ENCODE assay signal across 3 cellular contexts in the genomic region with DNA sequence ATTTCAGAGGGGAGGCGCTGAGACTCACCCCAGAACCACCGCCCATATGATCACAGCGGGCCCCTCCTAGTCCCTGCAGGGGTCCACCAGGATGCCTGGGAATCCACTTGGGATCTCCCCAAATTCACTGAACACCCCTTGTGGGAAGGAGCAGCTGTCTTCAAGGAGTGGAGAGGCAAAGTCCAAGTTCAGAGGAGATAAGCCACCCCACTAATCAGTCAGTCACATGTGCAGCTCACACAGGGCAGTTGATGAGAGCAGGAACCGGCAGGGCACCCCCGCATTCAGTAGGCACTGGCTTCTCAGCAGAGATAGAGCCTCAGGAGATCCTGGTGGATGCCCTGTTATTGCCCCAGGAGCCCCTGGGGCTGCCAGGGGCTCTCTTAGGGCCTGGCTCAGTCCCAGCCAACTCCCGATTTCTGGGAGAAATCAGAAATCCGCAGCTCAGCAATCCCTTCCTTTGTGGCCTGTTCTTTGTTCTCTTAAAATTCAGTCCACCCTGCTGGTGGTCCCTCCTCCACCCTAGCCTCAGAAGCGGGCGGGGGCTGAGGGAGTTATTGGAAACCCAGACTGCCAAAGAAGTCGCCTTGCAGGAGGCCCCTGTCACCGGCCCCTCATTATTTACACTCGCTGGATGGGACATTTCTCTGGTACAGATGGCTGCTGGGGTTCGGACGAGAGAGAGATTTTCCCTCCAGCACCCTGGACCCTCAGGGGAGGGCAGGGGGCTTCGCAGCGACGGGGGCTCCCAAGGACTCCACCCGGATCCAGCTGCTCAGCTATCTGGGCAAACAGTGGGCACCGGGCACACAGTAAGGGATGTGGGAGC.
TF ChIP-seq lines count a peak whose summit lies in the region.

No MANE protein-coding gene starts in this region.

TF ChIP-seq in Ishikawa, 13 proteins besides CTCF, POLR2A, EP300 and RAD21:
- TF ChIP-seq ZBTB7A (IDR thresholded peaks at IDR 0.05; ENCODE audit: low read depth) (peak; percentile 38; the same call in 1 of the 2 replicates), CEBPB (IDR thresholded peaks at IDR 0.05) (no peak), TAF1 (IDR thresholded peaks at IDR 0.05; ENCODE audit: low read depth) (0 out of 2 replicates have a peak, but pooled peaks have one; percentile 9)
- TF ChIP-seq, protein P1, sequence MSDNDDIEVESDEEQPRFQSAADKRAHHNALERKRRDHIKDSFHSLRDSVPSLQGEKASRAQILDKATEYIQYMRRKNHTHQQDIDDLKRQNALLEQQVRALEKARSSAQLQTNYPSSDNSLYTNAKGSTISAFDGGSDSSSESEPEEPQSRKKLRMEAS (IDR thresholded peaks at IDR 0.05), result 0 out of 2 replicates have a peak, but pooled peaks have one; percentile 47

TF ChIP-seq in GM12878, 131 proteins besides CTCF, POLR2A, EP300 and RAD21:
- peak; percentile 64; the same call in 1 of the 2 replicates for TF ChIP-seq RAD51 (IDR thresholded peaks at IDR 0.05)
- TF ChIP-seq, protein P2, sequence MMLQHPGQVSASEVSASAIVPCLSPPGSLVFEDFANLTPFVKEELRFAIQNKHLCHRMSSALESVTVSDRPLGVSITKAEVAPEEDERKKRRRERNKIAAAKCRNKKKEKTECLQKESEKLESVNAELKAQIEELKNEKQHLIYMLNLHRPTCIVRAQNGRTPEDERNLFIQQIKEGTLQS (IDR thresholded peaks at IDR 0.05; ENCODE audit: borderline replicate concordance, extremely low read depth, low read depth, low read length), result no peak
- 0 out of 4 replicates have a peak, but pooled peaks of 1 of the 2 experiments have one; percentile 32 for TF ChIP-seq BHLHE40 (IDR thresholded peaks at IDR 0.05; ENCODE audit: borderline replicate concordance in 1 of 2, low read depth in 2 of 2, low read length in 1 of 2)
- TF ChIP-seq, protein P3, sequence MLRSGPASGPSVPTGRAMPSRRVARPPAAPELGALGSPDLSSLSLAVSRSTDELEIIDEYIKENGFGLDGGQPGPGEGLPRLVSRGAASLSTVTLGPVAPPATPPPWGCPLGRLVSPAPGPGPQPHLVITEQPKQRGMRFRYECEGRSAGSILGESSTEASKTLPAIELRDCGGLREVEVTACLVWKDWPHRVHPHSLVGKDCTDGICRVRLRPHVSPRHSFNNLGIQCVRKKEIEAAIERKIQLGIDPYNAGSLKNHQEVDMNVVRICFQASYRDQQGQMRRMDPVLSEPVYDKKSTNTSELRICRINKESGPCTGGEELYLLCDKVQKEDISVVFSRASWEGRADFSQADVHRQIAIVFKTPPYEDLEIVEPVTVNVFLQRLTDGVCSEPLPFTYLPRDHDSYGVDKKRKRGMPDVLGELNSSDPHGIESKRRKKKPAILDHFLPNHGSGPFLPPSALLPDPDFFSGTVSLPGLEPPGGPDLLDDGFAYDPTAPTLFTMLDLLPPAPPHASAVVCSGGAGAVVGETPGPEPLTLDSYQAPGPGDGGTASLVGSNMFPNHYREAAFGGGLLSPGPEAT (IDR thresholded peaks at IDR 0.05; ENCODE audit: low read depth), result 0 out of 2 replicates have a peak, but pooled peaks have one; percentile 24
- peak; percentile 31; the same call in 1 of the 2 replicates for TF ChIP-seq MXI1 (IDR thresholded peaks at IDR 0.05; ENCODE audit: low read depth, low read length)
- TF ChIP-seq JUND (IDR thresholded peaks at IDR 0.05; ENCODE audit: low read depth, low read length), result no peak
- TF ChIP-seq, protein P4, sequence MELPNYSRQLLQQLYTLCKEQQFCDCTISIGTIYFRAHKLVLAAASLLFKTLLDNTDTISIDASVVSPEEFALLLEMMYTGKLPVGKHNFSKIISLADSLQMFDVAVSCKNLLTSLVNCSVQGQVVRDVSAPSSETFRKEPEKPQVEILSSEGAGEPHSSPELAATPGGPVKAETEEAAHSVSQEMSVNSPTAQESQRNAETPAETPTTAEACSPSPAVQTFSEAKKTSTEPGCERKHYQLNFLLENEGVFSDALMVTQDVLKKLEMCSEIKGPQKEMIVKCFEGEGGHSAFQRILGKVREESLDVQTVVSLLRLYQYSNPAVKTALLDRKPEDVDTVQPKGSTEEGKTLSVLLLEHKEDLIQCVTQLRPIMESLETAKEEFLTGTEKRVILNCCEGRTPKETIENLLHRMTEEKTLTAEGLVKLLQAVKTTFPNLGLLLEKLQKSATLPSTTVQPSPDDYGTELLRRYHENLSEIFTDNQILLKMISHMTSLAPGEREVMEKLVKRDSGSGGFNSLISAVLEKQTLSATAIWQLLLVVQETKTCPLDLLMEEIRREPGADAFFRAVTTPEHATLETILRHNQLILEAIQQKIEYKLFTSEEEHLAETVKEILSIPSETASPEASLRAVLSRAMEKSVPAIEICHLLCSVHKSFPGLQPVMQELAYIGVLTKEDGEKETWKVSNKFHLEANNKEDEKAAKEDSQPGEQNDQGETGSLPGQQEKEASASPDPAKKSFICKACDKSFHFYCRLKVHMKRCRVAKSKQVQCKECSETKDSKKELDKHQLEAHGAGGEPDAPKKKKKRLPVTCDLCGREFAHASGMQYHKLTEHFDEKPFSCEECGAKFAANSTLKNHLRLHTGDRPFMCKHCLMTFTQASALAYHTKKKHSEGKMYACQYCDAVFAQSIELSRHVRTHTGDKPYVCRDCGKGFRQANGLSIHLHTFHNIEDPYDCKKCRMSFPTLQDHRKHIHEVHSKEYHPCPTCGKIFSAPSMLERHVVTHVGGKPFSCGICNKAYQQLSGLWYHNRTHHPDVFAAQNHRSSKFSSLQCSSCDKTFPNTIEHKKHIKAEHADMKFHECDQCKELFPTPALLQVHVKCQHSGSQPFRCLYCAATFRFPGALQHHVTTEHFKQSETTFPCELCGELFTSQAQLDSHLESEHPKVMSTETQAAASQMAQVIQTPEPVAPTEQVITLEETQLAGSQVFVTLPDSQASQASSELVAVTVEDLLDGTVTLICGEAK (IDR thresholded peaks at IDR 0.05; ENCODE audit: borderline replicate concordance), result 0 out of 2 replicates have a peak, but pooled peaks have one; percentile 21
- TF ChIP-seq FOXK2 (IDR thresholded peaks at IDR 0.05), result no peak
- TF ChIP-seq ZNF274 (IDR thresholded peaks at IDR 0.05; ENCODE audit: insufficient read depth, insufficient read length), result no peak
- TF ChIP-seq CEBPB (IDR thresholded peaks at IDR 0.05; ENCODE audit: borderline replicate concordance in 1 of 2, low read depth in 2 of 2, low read length in 2 of 2), result no peak
- TF ChIP-seq IKZF1 (conservative IDR thresholded peaks at IDR 0.05), result peak; percentile 35; the same call in 1 of the 2 replicates
TF ChIP-seq in GM12878: peak in this region for 6.

TF ChIP-seq in liver, 16 proteins besides CTCF, POLR2A, EP300 and RAD21:
- no peak for TF ChIP-seq GABPA (IDR thresholded peaks at IDR 0.05 in 1 of 2, conservative IDR thresholded peaks at IDR 0.05 in 1 of 2)
- peak; percentile 37 to 61 for TF ChIP-seq HNF4A (conservative IDR thresholded peaks at IDR 0.05)
- TF ChIP-seq, protein P5, sequence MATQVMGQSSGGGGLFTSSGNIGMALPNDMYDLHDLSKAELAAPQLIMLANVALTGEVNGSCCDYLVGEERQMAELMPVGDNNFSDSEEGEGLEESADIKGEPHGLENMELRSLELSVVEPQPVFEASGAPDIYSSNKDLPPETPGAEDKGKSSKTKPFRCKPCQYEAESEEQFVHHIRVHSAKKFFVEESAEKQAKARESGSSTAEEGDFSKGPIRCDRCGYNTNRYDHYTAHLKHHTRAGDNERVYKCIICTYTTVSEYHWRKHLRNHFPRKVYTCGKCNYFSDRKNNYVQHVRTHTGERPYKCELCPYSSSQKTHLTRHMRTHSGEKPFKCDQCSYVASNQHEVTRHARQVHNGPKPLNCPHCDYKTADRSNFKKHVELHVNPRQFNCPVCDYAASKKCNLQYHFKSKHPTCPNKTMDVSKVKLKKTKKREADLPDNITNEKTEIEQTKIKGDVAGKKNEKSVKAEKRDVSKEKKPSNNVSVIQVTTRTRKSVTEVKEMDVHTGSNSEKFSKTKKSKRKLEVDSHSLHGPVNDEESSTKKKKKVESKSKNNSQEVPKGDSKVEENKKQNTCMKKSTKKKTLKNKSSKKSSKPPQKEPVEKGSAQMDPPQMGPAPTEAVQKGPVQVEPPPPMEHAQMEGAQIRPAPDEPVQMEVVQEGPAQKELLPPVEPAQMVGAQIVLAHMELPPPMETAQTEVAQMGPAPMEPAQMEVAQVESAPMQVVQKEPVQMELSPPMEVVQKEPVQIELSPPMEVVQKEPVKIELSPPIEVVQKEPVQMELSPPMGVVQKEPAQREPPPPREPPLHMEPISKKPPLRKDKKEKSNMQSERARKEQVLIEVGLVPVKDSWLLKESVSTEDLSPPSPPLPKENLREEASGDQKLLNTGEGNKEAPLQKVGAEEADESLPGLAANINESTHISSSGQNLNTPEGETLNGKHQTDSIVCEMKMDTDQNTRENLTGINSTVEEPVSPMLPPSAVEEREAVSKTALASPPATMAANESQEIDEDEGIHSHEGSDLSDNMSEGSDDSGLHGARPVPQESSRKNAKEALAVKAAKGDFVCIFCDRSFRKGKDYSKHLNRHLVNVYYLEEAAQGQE (IDR thresholded peaks at IDR 0.05), result peak; percentile 25
- TF ChIP-seq RXRA (IDR thresholded peaks at IDR 0.05), result peak in 1 of 2 donors; percentile 31
